Comparison of ENCODE assay signal across 1 cellular context in genomic region chr20:49727894-49728885, GRCh38.
TF ChIP-seq lines count a peak whose summit lies in the region.

No MANE protein-coding gene starts in this region.

TF ChIP-seq in A549, 52 proteins besides CTCF, POLR2A, EP300 and RAD21 (continued from another document):
- no peak for TF ChIP-seq PBX3 (IDR thresholded peaks at IDR 0.05)
- TF ChIP-seq JUNB (IDR thresholded peaks at IDR 0.05) = no peak
- TF ChIP-seq HOXA7 (CRISPR knock-in tag; IDR thresholded peaks at IDR 0.05) = no peak
- TF ChIP-seq FOXS1 (CRISPR knock-in tag; IDR thresholded peaks at IDR 0.05) = no peak
- TF ChIP-seq HMGXB4 (CRISPR knock-in tag; IDR thresholded peaks at IDR 0.05; ENCODE audit: borderline replicate concordance) = no peak
- TF ChIP-seq ZC3H11A (IDR thresholded peaks at IDR 0.05) = no peak
- TF ChIP-seq ATOH8 (CRISPR knock-in tag; IDR thresholded peaks at IDR 0.05; ENCODE audit: low read depth) = no peak
- no peak for TF ChIP-seq PHF8 (IDR thresholded peaks at IDR 0.05; ENCODE audit: borderline replicate concordance, low read depth)
